Comparison of ENCODE assay signal across 19 cellular contexts in genomic region chr10:30829921-30830671, GRCh38.
DNase-seq lines count a peak whose midpoint lies in the region; ATAC-seq and TF ChIP-seq lines count a peak whose summit lies in the region.
"Had no signal": no experiment of that assay in that cellular context is flagged by ENCODE, and none has a peak within 500 bp of the region (broad histone marks: within the 10 kb centered on the region; RNA-seq: fewer than 3 reads in every experiment).

No MANE protein-coding gene starts in this region.

- intact Hi-C loops in left lung (cut with DNase I) = no loop called here

- H3K4me1 Mint-ChIP-seq in endothelial cell (ENCODE audit: unreplicated experiment) (peaks cover 19% of the 10 kb centered on the region), mesothelial cell of epicardium (peaks cover 69% of the 10 kb centered on the region), nephron progenitor cell (peaks cover 62% of the 10 kb centered on the region)
- H3K4me1 Mint-ChIP-seq: memory B cell had no signal

- ATAC-seq in left lung (no peak), GM21526 (IDR thresholded peaks at IDR 0.05; ENCODE audit: low FRiP score, unreplicated experiment) (no peak), GM18520 (IDR thresholded peaks at IDR 0.05; ENCODE audit: unreplicated experiment) (no peak)

- DNase-seq in COR-L47 (lab: John Stamatoyannopoulos, UW) = peak; percentile 54
- DNase-seq in NCI-H2227 (lab: John Stamatoyannopoulos, UW; ENCODE audit: unreplicated experiment) = peak; percentile 34
- DNase-seq in endothelial cell (ENCODE audit: low spot score) = no peak
- no peak for DNase-seq in mesothelial cell of epicardium (ENCODE audit: low spot score in 2 of 2, unreplicated experiment in 2 of 2)
- DNase-seq in left lung = no peak
- DNase-seq in nephron progenitor cell = no peak
- DNase-seq: aorta; DMS153; H9; NCI-H1092; PC-9; stimulated activated CD4-positive, alpha-beta T cell treated with anti-CD3 and anti-CD28 coated beads, Interleukin-4, amount 100 ng/mL, for 4 hours; WERI-Rb-1 had no signal

- H3K36me3 ChIP-seq in left lung = no peaks in the 10 kb centered on the region
- H3K36me3 ChIP-seq: sigmoid colon, WERI-Rb-1 had no signal

- H3K9me3 Mint-ChIP-seq in endothelial cell (ENCODE audit: unreplicated experiment) (no peaks in the 10 kb centered on the region), mesothelial cell of epicardium (peaks cover 6% of the 10 kb centered on the region), nephron progenitor cell (no peaks in the 10 kb centered on the region)
- H3K9me3 Mint-ChIP-seq: activated T-helper 2 cell treated with anti-CD3 and anti-CD28 coated beads, Interferon-gamma antibody, Interleukin-2, Interleukin-4, amounts not matched to agents 10 μg/mL and 5 μg/mL and 100 μg/mL, durations not matched to agents 14 hours and 24 hours and 36 hours; H9; memory B cell had no signal

- peaks cover 9% of the 10 kb centered on the region for H3K27me3 Mint-ChIP-seq in endothelial cell (ENCODE audit: unreplicated experiment)
- H3K27me3 Mint-ChIP-seq in mesothelial cell of epicardium (ENCODE audit: low read depth) = no peaks in the 10 kb centered on the region
- H3K27me3 Mint-ChIP-seq in nephron progenitor cell (ENCODE audit: low read depth, poor library complexity) = no peaks in the 10 kb centered on the region

- no peak overlapping the region for H3K27ac ChIP-seq in left lung
- H3K27ac ChIP-seq: PC-9, WERI-Rb-1 had no signal

- H3K36me3 Mint-ChIP-seq in endothelial cell (ENCODE audit: low read depth, unreplicated experiment) (no peaks in the 10 kb centered on the region), mesothelial cell of epicardium (no peaks in the 10 kb centered on the region), nephron progenitor cell (ENCODE audit: low read depth) (no peaks in the 10 kb centered on the region)
- H3K36me3 Mint-ChIP-seq: memory B cell had no signal

- no peaks in the 10 kb centered on the region for H3K27me3 ChIP-seq in left lung
- H3K27me3 ChIP-seq: sigmoid colon, tibial nerve had no signal

- no peak overlapping the region for H3K4me3 ChIP-seq in left lung
- H3K4me3 ChIP-seq: PC-9, sigmoid colon, tibial nerve had no signal

- no peaks in the 10 kb centered on the region for H3K9me3 ChIP-seq in left lung
- H3K9me3 ChIP-seq: sigmoid colon had no signal

- H3K4me3 Mint-ChIP-seq in endothelial cell (ENCODE audit: unreplicated experiment) = no peak overlapping the region
- H3K4me3 Mint-ChIP-seq in mesothelial cell of epicardium = no peak overlapping the region
- no peak overlapping the region for H3K4me3 Mint-ChIP-seq in nephron progenitor cell
- H3K4me3 Mint-ChIP-seq: H9, memory B cell had no signal

- no peak for TF ChIP-seq CTCF in endothelial cell (IDR thresholded peaks at IDR 0.05; ENCODE audit: unreplicated experiment)
- no peak for TF ChIP-seq CTCF in mesothelial cell of epicardium (IDR thresholded peaks at IDR 0.05; ENCODE audit: unreplicated experiment)
- TF ChIP-seq CTCF in left lung (IDR thresholded peaks at IDR 0.05) = no peak
- TF ChIP-seq CTCF in nephron progenitor cell (IDR thresholded peaks at IDR 0.05) = no peak

- no peaks in the 10 kb centered on the region for H3K4me1 ChIP-seq in left lung

- H3K27ac Mint-ChIP-seq in endothelial cell (ENCODE audit: unreplicated experiment) (peak overlapping the region; percentile 26), mesothelial cell of epicardium (peak overlapping the region; percentile 13), nephron progenitor cell (no peak overlapping the region)
- H3K27ac Mint-ChIP-seq: activated T-helper 2 cell treated with anti-CD3 and anti-CD28 coated beads, Interferon-gamma antibody, Interleukin-2, Interleukin-4, amounts not matched to agents 10 μg/mL and 5 μg/mL and 100 μg/mL, durations not matched to agents 14 hours and 24 hours and 36 hours; H9; memory B cell had no signal

Comparison
In these comparisons a context has a peak if more than half of its experiments do, and no peak if none do; other contexts are left out.
1. DNase-seq: peak in COR-L47 (single experiment) and NCI-H2227 (single experiment); none in endothelial cell (single experiment), mesothelial cell of epicardium (0 of 2), left lung (0 of 2) and nephron progenitor cell (single experiment).